In the genomic region with DNA sequence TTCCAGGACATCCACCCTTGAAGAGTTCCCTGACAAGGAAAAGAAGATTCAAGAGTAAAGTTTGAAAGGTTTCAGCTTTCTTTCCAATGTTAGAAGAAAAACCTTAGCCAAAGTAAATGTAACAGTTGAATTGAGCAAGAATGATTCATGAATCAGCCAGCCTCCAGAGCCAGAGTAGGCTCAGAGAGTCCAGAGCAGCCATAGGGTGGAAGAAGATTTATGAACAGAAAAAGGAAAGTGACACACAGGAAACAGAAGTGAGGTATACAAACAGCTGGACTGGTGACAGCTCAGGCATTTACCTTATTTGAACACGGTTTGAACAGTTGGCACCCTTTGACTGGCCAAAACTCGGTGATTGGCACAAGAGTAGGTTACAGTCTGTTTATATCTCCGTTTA, we compare ENCODE assay signal across 14 cellular contexts.
A peak's percentile ranks its signal among the peaks of the same experiment; 100 is the strongest.
DNase-seq lines count a peak whose midpoint lies in the region; ATAC-seq and TF ChIP-seq lines count a peak whose summit lies in the region.
"Had no signal": no experiment of that assay in that cellular context is flagged by ENCODE, and none has a peak within 500 bp of the region (broad histone marks: within the 10 kb centered on the region; RNA-seq: fewer than 3 reads in every experiment).

No MANE protein-coding gene starts in this region.

- no peaks in the 10 kb centered on the region for H3K36me3 ChIP-seq in SK-N-MC (ENCODE audit: insufficient read depth, low read length)
- H3K36me3 ChIP-seq in tibial artery: no peaks in the 10 kb centered on the region
- H3K36me3 ChIP-seq in neural progenitor cell: no peaks in the 10 kb centered on the region

- H3K4me1 ChIP-seq in tibial artery (peaks cover 0 to 20% (median 4%) of the 10 kb centered on the region in 4 donors), neural progenitor cell (no peaks in the 10 kb centered on the region)

- no peak overlapping the region for H2AFZ ChIP-seq in neural progenitor cell (replicated peaks)

- peaks cover 2% of the 10 kb centered on the region for H3K36me3 Mint-ChIP-seq in neural progenitor cell
- H3K36me3 Mint-ChIP-seq: activated naive CD8-positive, alpha-beta T cell treated with anti-CD3 and anti-CD28 coated beads, Interleukin-2, amount 10 ng/mL, durations not matched to agents 7 days and 5 days had no signal

- H3K4me1 Mint-ChIP-seq in neural progenitor cell: peaks cover 7% of the 10 kb centered on the region
- H3K4me1 Mint-ChIP-seq: stimulated activated naive B cell treated with anti-CD40 and anti-IgM and Interleukin-4, amounts not matched to agents 10 μg/mL and 1 μg/mL and 100 μg/mL, for 72 hours had no signal

- in situ Hi-C loops in ACHN (cut with HindIII; ENCODE audit: low pct_ligation_motif_present, low pct_unique_long_range_greater_than_20kb, low sequenced_read_pairs): no loop called here

- H3K27ac Mint-ChIP-seq in neural progenitor cell: no peak overlapping the region
- H3K27ac Mint-ChIP-seq: activated naive CD8-positive, alpha-beta T cell treated with anti-CD3 and anti-CD28 coated beads, Interleukin-2, amount 10 ng/mL, durations not matched to agents 7 days and 5 days; stimulated activated naive B cell treated with anti-CD40 and anti-IgM and Interleukin-4, amounts not matched to agents 10 μg/mL and 1 μg/mL and 100 μg/mL, for 72 hours had no signal

- no peak overlapping the region for H3K9ac ChIP-seq in SK-N-MC (ENCODE audit: insufficient read length)
- H3K9ac ChIP-seq in neural progenitor cell: no peak overlapping the region

- peaks cover 2% of the 10 kb centered on the region for H3K27me3 Mint-ChIP-seq in neural progenitor cell (ENCODE audit: insufficient read depth, low read depth)

- H3K27ac ChIP-seq in SK-N-MC (peak overlapping the region; percentile 42; the same call in 1 of the 2 replicates), tibial artery (peak overlapping the region; percentile 32 to 54), neural progenitor cell (no peak overlapping the region)
- H3K27ac ChIP-seq: RWPE1 had no signal

- H4K20me1 ChIP-seq in neural progenitor cell (ENCODE audit: low read depth): no peaks in the 10 kb centered on the region

- peaks cover 20% of the 10 kb centered on the region for H3K9me3 Mint-ChIP-seq in neural progenitor cell

- H3K4me3 ChIP-seq in SK-N-MC: no peak overlapping the region
- H3K4me3 ChIP-seq in foreskin fibroblast (ENCODE audit: low read depth in 1 of 2, low read length in 2 of 2): no peak overlapping the region
- no peak overlapping the region for H3K4me3 ChIP-seq in tibial artery
- H3K4me3 ChIP-seq in neural progenitor cell: no peak overlapping the region

- no peaks in the 10 kb centered on the region for H3F3A ChIP-seq in neural progenitor cell (ENCODE audit: low read depth)

- H3K27me3 ChIP-seq in tibial artery: no peaks in the 10 kb centered on the region
- no peaks in the 10 kb centered on the region for H3K27me3 ChIP-seq in neural progenitor cell

- DNase-seq in Right ventricle myocardium inferior (ENCODE audit: missing footprints): no peak
- DNase-seq in cardiac septum (ENCODE audit: low spot score): no peak
- DNase-seq in SK-N-MC (ENCODE audit: low read depth, low spot score): no peak
- peak; percentile 62 to 78 for DNase-seq in foreskin fibroblast
- no peak for DNase-seq in tibial artery
- no peak for DNase-seq in ACHN
- no peak for DNase-seq in NCI-H2107 (lab: John Stamatoyannopoulos, UW)
- DNase-seq in neural progenitor cell (ENCODE audit: low spot score): no peak
- DNase-seq: activated naive CD8-positive, alpha-beta T cell treated with anti-CD3 and anti-CD28 coated beads, Interleukin-2, amount 10 ng/mL, durations not matched to agents 7 days and 5 days; GDM1; NCI-H2081 treated with DMSO at 0.1 percent for 48 hours; stimulated activated CD4-positive, alpha-beta T cell treated with anti-CD3 and anti-CD28 coated beads, Interleukin-12 subunit alpha, Interleukin-12 subunit beta, amount 100 ng/mL, for 4 hours; stimulated activated naive B cell treated with anti-CD40 and anti-IgM and Interleukin-4, amounts not matched to agents 10 μg/mL and 1 μg/mL and 100 μg/mL, for 72 hours had no signal

- H3K4me3 Mint-ChIP-seq in neural progenitor cell: no peak overlapping the region
- H3K4me3 Mint-ChIP-seq: activated naive CD8-positive, alpha-beta T cell treated with anti-CD3 and anti-CD28 coated beads, Interleukin-2, amount 10 ng/mL, durations not matched to agents 7 days and 5 days; stimulated activated naive B cell treated with anti-CD40 and anti-IgM and Interleukin-4, amounts not matched to agents 10 μg/mL and 1 μg/mL and 100 μg/mL, for 72 hours had no signal

- ATAC-seq in Right ventricle myocardium inferior: peak; percentile 70

- H3K9me3 ChIP-seq in SK-N-MC (ENCODE audit: low read depth, low read length) (no peaks in the 10 kb centered on the region), tibial artery (peaks cover 0 to 7% (median 0%) of the 10 kb centered on the region in 3 donors), neural progenitor cell (ENCODE audit: low read depth) (no peaks in the 10 kb centered on the region)

- intact Hi-C loops in Right ventricle myocardium inferior (cut with DNase I) (loop anchor here (5.0 to 10.0 kb wide), 3 partner anchors 101 to 1156 kb away; no protein-coding TSS in a partner anchor), cardiac septum (cut with DNase I) (loop anchor here (5.0 to 10.0 kb wide), 3 partner anchors 101 to 651 kb away; no protein-coding TSS in a partner anchor), tibial artery (cut with DNase I; ENCODE audit: low total_unique reads) (no loop called here)

- no peak for TF ChIP-seq CTCF in foreskin fibroblast (IDR thresholded peaks at IDR 0.05; ENCODE audit: low read depth, low read length)
- TF ChIP-seq CTCF in tibial artery (IDR thresholded peaks at IDR 0.05): no peak
- TF ChIP-seq CTCF in neural progenitor cell (IDR thresholded peaks at IDR 0.05): no peak

- H3K4me2 ChIP-seq in neural progenitor cell: no peak overlapping the region

- no peaks in the 10 kb centered on the region for H3K79me2 ChIP-seq in neural progenitor cell (ENCODE audit: low read depth)

Comparison
In these comparisons a context has a peak if more than half of its experiments do, and no peak if none do; other contexts are left out.
1. DNase-seq: peak in foreskin fibroblast (2 of 2); none in Right ventricle myocardium inferior (single experiment), cardiac septum (single experiment), SK-N-MC (single experiment), tibial artery (0 of 2), ACHN (single experiment), NCI-H2107 (single experiment) and neural progenitor cell (single experiment).